ENCODE assay signal across 14 cellular contexts in genomic region chr3:16391936-16392536, GRCh38.
"Had no signal": no experiment of that assay in that cellular context is flagged by ENCODE, and none has a peak within 500 bp of the region (broad histone marks: within the 10 kb centered on the region; RNA-seq: fewer than 3 reads in every experiment).

No MANE protein-coding gene starts in this region.

- H3K36me3 ChIP-seq: left lung, neural progenitor cell, ovary had no signal

- H3K4me3 ChIP-seq: left lung, neural progenitor cell, ovary had no signal

- H3K4me1 ChIP-seq: neural progenitor cell had no signal

- H3K4me3 Mint-ChIP-seq: activated naive CD8-positive, alpha-beta T cell; dendritic cell treated with granulocyte-macrophage colony-stimulating factor and Interleukin-4, amounts not matched to agents 40 ng/mL and 50 ng/mL, for 4 days; neural progenitor cell had no signal

- H3K27ac ChIP-seq: brain microvascular endothelial cell, left lung, neural progenitor cell, ovary had no signal

- H2AFZ ChIP-seq: neural progenitor cell had no signal

- H3K36me3 Mint-ChIP-seq: neural progenitor cell had no signal

- H3K9ac ChIP-seq: neural progenitor cell had no signal

- DNase-seq: activated CD4-positive, alpha-beta T cell treated with anti-CD3 and anti-CD28 coated beads, Interleukin-2, amount 50 U/mL, for 1 hour; activated effector memory CD4-positive, alpha-beta T cell treated with anti-CD3 and anti-CD28 coated beads, Interleukin-2, amount 50 U/mL, for 16 hours; activated T-cell treated with anti-CD3 and anti-CD28 coated beads, Interleukin-2, amount 50 U/mL, for 1 hour; amygdala; brain microvascular endothelial cell; erythroblast; left lung; mesendoderm; ovary; stimulated activated CD4-positive, alpha-beta T cell treated with anti-CD3 and anti-CD28 coated beads, Interleukin-15, amount 100 ng/mL, for 24 hours; trophoblast cell had no signal

- H3K9me3 ChIP-seq: left lung, ovary had no signal

- H3K27ac Mint-ChIP-seq: activated naive CD8-positive, alpha-beta T cell; dendritic cell treated with granulocyte-macrophage colony-stimulating factor and Interleukin-4, amounts not matched to agents 40 ng/mL and 50 ng/mL, for 4 days; neural progenitor cell had no signal

- H3K9me3 Mint-ChIP-seq: dendritic cell treated with granulocyte-macrophage colony-stimulating factor and Interleukin-4, amounts not matched to agents 40 ng/mL and 50 ng/mL, for 4 days; neural progenitor cell had no signal

- H3K27me3 ChIP-seq: brain microvascular endothelial cell, left lung, neural progenitor cell, ovary had no signal

- ATAC-seq: left lung had no signal

- H3K4me2 ChIP-seq: neural progenitor cell had no signal

- H3K27me3 Mint-ChIP-seq: activated naive CD8-positive, alpha-beta T cell; dendritic cell treated with granulocyte-macrophage colony-stimulating factor and Interleukin-4, amounts not matched to agents 40 ng/mL and 50 ng/mL, for 4 days had no signal
